15 cellular contexts compared by ENCODE assay signal in the genomic region with DNA sequence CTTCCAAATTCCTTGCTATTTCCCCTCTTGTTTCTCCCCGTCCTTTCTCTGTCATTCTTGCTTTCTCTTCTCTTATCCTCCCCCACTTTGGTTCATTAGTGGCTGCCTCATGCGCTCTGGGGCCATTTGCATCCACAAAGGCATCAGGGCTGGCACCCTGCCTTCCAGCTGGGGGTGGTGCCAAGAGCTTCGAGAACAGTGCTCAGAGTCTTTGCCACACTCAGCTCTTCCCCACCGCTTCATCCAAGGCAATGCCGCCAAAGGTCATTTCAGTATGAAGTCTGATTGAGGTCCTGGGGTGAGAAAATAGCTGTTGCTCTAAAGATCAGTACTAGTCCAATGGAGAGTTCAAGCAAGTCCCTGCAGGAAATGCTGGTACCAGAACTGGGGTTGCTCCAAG. TPM values are rescaled to one million over a fixed set of nuclear protein-coding genes. Genes with fewer than 3 reads are reported as not detected.
DNase-seq lines count a peak whose midpoint lies in the region; ATAC-seq and TF ChIP-seq lines count a peak whose summit lies in the region.
"Had no signal": no experiment of that assay in that cellular context is flagged by ENCODE, and none has a peak within 500 bp of the region (broad histone marks: within the 10 kb centered on the region; RNA-seq: fewer than 3 reads in every experiment).

No MANE protein-coding gene starts in this region.

- no peaks in the 10 kb centered on the region for H3K79me2 ChIP-seq in DND-41 (ENCODE audit: insufficient read depth, low read length)

- TF ChIP-seq CTCF in DND-41 (IDR thresholded peaks at IDR 0.05; ENCODE audit: borderline replicate concordance, extremely low read depth, low read length, poor library complexity, severe bottlenecking) = no peak

- H3K4me1 ChIP-seq in DND-41 (ENCODE audit: insufficient read depth, low read length) = peaks cover 11% of the 10 kb centered on the region

- no peaks in the 10 kb centered on the region for H3K36me3 ChIP-seq in DND-41 (ENCODE audit: insufficient read depth, low read length)

- H2AFZ ChIP-seq in DND-41 (ENCODE audit: low read depth, low read length) = peak overlapping the region; percentile 35; the same call in 1 of the 2 replicates

- no peaks in the 10 kb centered on the region for H3K27me3 ChIP-seq in DND-41 (ENCODE audit: insufficient read depth, low read length, poor library complexity)

- H4K20me1 ChIP-seq in DND-41 (ENCODE audit: insufficient read depth, low read length) = no peaks in the 10 kb centered on the region

- H3K4me2 ChIP-seq in DND-41 (ENCODE audit: insufficient read depth, low read length) = no peak overlapping the region

- no peak overlapping the region for H3K9ac ChIP-seq in DND-41 (ENCODE audit: low read depth, low read length)

- ATAC-seq in DND-41 (ENCODE audit: insufficient read depth, low read depth) (no peak; the same call in 2 of the 3 replicates), HG02938 (IDR thresholded peaks at IDR 0.05; ENCODE audit: unreplicated experiment) (no peak)
- ATAC-seq: SK-N-SH treated with all-trans-retinoic acid at 6 μM for 48 hours, T-cell had no signal

- no peak for DNase-seq in DND-41
- peak; percentile 5 for DNase-seq in H4 (ENCODE audit: low spot score)
- peak; percentile 79 for DNase-seq in NCI-H69 (lab: John Stamatoyannopoulos, UW)
- peak; percentile 42 for DNase-seq in medulla oblongata (ENCODE audit: extremely low spot score)
- DNase-seq in foreskin melanocyte = no peak
- no peak for DNase-seq in NCI-H187 treated with DMSO at 0.1 percent for 48 hours (lab: John Stamatoyannopoulos, UW)
- DNase-seq: DMS79 treated with DMSO at 0.1 percent for 48 hours, GDM1, NCI-H2029, NCI-H748 treated with DMSO at 0.1 percent for 48 hours, RPMI8226, SIG-M5, T-cell had no signal

- 0 out of 2 replicates have a peak overlapping the region, but pooled peaks have one; percentile 7 for H3K27ac ChIP-seq in DND-41 (ENCODE audit: low read length)

- H3K4me3 ChIP-seq in DND-41 (ENCODE audit: low read depth in 1 of 2, low read length in 2 of 2) = no peak overlapping the region

- H3K9me3 ChIP-seq in DND-41 (ENCODE audit: insufficient read depth, low read length, severe bottlenecking) = no peaks in the 10 kb centered on the region

RNA-seq across cellular contexts. Expression of a gene that starts 22.7 kb away (rescaled TPM):
- total RNA-seq in H4 (2014; rRNA removed; shearing (Covaris generic)) = not detected in 2 replicates
- total RNA-seq: T-cell had no signal

Comparison
In these comparisons a context has a peak if more than half of its experiments do, and no peak if none do; other contexts are left out.
1. DNase-seq: peak in H4 (single experiment), NCI-H69 (single experiment) and medulla oblongata (single experiment); none in DND-41 (single experiment), foreskin melanocyte (single experiment) and NCI-H187 treated with DMSO at 0.1 percent for 48 hours (single experiment).